ENCODE assay signal across 9 cellular contexts in genomic region chr18:26813043-26813442, GRCh38. TPM values are rescaled to one million over a fixed set of nuclear protein-coding genes. Genes with fewer than 3 reads are reported as not detected.
A peak's percentile ranks its signal among the peaks of the same experiment; 100 is the strongest.
DNase-seq lines count a peak whose midpoint lies in the region; ATAC-seq and TF ChIP-seq lines count a peak whose summit lies in the region.
"Had no signal": no experiment of that assay in that cellular context is flagged by ENCODE, and none has a peak within 500 bp of the region (broad histone marks: within the 10 kb centered on the region; RNA-seq: fewer than 3 reads in every experiment).

No MANE protein-coding gene starts in this region.

- H3K4me1 Mint-ChIP-seq in stimulated activated effector memory CD8-positive, alpha-beta T cell treated with anti-CD3 and anti-CD28 coated beads, Interleukin-12 subunit alpha, Interleukin-12 subunit beta, amount 100 ng/mL, for 72 hours = no peaks in the 10 kb centered on the region

- H3K9me3 Mint-ChIP-seq in stimulated activated effector memory CD8-positive, alpha-beta T cell treated with anti-CD3 and anti-CD28 coated beads, Interleukin-12 subunit alpha, Interleukin-12 subunit beta, amount 100 ng/mL, for 72 hours = peaks cover 25% of the 10 kb centered on the region

- DNase-seq in KBM-7 = peak; percentile 17
- DNase-seq in T1000 (lab: John Stamatoyannopoulos, UW) = peak; percentile 3
- peak; percentile 10 for DNase-seq in iris pigment epithelial cell (ENCODE audit: low read depth)
- no peak for DNase-seq in stimulated activated effector memory CD8-positive, alpha-beta T cell treated with anti-CD3 and anti-CD28 coated beads, Interleukin-12 subunit alpha, Interleukin-12 subunit beta, amount 100 ng/mL, for 72 hours (ENCODE audit: low spot score in 2 of 2)
- DNase-seq in omental fat pad (ENCODE audit: low spot score) = no peak
- DNase-seq in activated naive CD4-positive, alpha-beta T cell (lab: John Stamatoyannopoulos, UW) = no peak

- ATAC-seq in GM18867 (IDR thresholded peaks at IDR 0.05; ENCODE audit: unreplicated experiment) (peak; percentile 74), omental fat pad (ENCODE audit: low FRiP score) (no peak)
- no peak for ATAC-seq in stimulated activated effector memory CD8-positive, alpha-beta T cell treated with anti-CD3 and anti-CD28 coated beads, Interleukin-12 subunit alpha, Interleukin-12 subunit beta, amount 100 ng/mL, for 72 hours

- no peaks in the 10 kb centered on the region for H3K36me3 Mint-ChIP-seq in stimulated activated effector memory CD8-positive, alpha-beta T cell treated with anti-CD3 and anti-CD28 coated beads, Interleukin-12 subunit alpha, Interleukin-12 subunit beta, amount 100 ng/mL, for 72 hours

- TF ChIP-seq CTCF in omental fat pad (IDR thresholded peaks at IDR 0.05) = peak in 1 of 3 donors; percentile 5

- no peak overlapping the region for H3K27ac Mint-ChIP-seq in stimulated activated effector memory CD8-positive, alpha-beta T cell treated with anti-CD3 and anti-CD28 coated beads, Interleukin-12 subunit alpha, Interleukin-12 subunit beta, amount 100 ng/mL, for 72 hours

- no peak overlapping the region for H3K4me3 Mint-ChIP-seq in stimulated activated effector memory CD8-positive, alpha-beta T cell treated with anti-CD3 and anti-CD28 coated beads, Interleukin-12 subunit alpha, Interleukin-12 subunit beta, amount 100 ng/mL, for 72 hours

- in situ Hi-C loops in KBM-7 (cut with MboI; ENCODE audit: low pct_unique_long_range_greater_than_20kb, low sequenced_read_pairs) = no loop called here

RNA-seq across cellular contexts. Expression of gene AQP4, which starts 52.5 kb away (rescaled TPM):
- total RNA-seq in omental fat pad = not detected
- total RNA-seq: lung microvascular endothelial cell, SJSA1 had no signal

Comparison
In these comparisons a context has a peak if more than half of its experiments do, and no peak if none do; other contexts are left out.
1. DNase-seq: peak in KBM-7 (single experiment), T1000 (single experiment) and iris pigment epithelial cell (single experiment); none in stimulated activated effector memory CD8-positive, alpha-beta T cell treated with anti-CD3 and anti-CD28 coated beads, Interleukin-12 subunit alpha, Interleukin-12 subunit beta, amount 100 ng/mL, for 72 hours (0 of 2), omental fat pad (single experiment) and activated naive CD4-positive, alpha-beta T cell (0 of 4).